In the genomic region with DNA sequence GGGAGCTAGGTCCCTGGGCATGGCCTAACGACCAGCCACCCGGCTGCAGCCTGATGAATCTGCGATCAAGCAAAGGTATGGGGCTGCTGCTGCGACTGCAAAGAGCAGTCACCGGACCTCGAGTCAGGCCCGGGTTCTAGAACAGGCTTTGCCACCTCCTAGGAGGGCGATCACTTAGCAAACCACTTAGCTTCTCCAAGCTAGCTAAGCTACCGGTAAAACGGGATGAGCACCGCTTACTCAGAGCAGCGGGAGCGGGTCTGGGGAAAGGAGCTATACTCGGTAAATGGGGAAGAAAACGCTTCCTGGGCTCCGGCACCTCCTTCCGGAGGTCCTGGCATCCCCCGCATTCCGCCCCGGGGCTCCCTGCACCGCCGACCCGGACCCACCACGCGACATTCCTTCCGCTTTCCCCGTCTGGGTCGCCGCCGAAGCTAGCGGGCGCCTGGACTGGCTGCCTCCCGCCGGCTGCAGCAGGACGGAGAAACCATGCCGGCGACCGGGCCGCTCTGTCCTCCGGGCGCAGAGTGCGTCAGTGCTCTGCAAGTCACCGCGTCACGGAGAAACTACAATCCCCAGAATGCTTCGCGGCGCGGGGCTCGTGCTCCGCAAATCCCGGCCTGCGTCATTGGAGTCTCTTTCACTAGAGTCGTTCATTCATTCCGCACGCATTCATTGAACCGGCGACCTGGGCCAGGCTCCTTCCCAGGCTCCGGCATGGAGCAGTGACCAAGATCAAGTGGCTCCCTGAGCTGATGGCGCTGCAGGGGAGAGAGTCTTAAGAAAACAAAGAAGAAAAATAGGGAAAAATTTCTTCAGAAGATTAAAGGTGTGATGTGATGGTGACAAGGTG, we compare ENCODE assay signal across 1 cellular context.
A peak's percentile ranks its signal among the peaks of the same experiment; 100 is the strongest.
TF ChIP-seq lines count a peak whose summit lies in the region.

A gene (minus strand): TSS at position 531 of the 853 bp plus-strand sequence. CDS start 3,779 bp downstream, outside the sequence.

TF ChIP-seq in WTC11, 78 proteins besides CTCF, POLR2A, EP300 and RAD21 (continued from another document):
- TF ChIP-seq, protein P1, sequence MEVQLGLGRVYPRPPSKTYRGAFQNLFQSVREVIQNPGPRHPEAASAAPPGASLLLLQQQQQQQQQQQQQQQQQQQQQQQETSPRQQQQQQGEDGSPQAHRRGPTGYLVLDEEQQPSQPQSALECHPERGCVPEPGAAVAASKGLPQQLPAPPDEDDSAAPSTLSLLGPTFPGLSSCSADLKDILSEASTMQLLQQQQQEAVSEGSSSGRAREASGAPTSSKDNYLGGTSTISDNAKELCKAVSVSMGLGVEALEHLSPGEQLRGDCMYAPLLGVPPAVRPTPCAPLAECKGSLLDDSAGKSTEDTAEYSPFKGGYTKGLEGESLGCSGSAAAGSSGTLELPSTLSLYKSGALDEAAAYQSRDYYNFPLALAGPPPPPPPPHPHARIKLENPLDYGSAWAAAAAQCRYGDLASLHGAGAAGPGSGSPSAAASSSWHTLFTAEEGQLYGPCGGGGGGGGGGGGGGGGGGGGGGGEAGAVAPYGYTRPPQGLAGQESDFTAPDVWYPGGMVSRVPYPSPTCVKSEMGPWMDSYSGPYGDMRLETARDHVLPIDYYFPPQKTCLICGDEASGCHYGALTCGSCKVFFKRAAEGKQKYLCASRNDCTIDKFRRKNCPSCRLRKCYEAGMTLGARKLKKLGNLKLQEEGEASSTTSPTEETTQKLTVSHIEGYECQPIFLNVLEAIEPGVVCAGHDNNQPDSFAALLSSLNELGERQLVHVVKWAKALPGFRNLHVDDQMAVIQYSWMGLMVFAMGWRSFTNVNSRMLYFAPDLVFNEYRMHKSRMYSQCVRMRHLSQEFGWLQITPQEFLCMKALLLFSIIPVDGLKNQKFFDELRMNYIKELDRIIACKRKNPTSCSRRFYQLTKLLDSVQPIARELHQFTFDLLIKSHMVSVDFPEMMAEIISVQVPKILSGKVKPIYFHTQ (CRISPR knock-in tag; IDR thresholded peaks at IDR 0.05), result no peak
- TF ChIP-seq IRF2 (CRISPR knock-in tag; IDR thresholded peaks at IDR 0.05; ENCODE audit: borderline replicate concordance, low read depth) (no peak), ZNF416 (CRISPR knock-in tag; IDR thresholded peaks at IDR 0.05) (no peak), MYBL2 (CRISPR knock-in tag; IDR thresholded peaks at IDR 0.05) (peak; percentile 80; the same call in 1 of the 2 replicates), NFYB (CRISPR knock-in tag; conservative IDR thresholded peaks at IDR 0.05; ENCODE audit: low read depth) (peak; percentile 51; the same call in 1 of the 2 replicates)
- TF ChIP-seq, protein P2, sequence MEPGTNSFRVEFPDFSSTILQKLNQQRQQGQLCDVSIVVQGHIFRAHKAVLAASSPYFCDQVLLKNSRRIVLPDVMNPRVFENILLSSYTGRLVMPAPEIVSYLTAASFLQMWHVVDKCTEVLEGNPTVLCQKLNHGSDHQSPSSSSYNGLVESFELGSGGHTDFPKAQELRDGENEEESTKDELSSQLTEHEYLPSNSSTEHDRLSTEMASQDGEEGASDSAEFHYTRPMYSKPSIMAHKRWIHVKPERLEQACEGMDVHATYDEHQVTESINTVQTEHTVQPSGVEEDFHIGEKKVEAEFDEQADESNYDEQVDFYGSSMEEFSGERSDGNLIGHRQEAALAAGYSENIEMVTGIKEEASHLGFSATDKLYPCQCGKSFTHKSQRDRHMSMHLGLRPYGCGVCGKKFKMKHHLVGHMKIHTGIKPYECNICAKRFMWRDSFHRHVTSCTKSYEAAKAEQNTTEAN (CRISPR knock-in tag; IDR thresholded peaks at IDR 0.05), result peak; percentile 67; the same call in 1 of the 2 replicates
- TF ChIP-seq, protein P3, sequence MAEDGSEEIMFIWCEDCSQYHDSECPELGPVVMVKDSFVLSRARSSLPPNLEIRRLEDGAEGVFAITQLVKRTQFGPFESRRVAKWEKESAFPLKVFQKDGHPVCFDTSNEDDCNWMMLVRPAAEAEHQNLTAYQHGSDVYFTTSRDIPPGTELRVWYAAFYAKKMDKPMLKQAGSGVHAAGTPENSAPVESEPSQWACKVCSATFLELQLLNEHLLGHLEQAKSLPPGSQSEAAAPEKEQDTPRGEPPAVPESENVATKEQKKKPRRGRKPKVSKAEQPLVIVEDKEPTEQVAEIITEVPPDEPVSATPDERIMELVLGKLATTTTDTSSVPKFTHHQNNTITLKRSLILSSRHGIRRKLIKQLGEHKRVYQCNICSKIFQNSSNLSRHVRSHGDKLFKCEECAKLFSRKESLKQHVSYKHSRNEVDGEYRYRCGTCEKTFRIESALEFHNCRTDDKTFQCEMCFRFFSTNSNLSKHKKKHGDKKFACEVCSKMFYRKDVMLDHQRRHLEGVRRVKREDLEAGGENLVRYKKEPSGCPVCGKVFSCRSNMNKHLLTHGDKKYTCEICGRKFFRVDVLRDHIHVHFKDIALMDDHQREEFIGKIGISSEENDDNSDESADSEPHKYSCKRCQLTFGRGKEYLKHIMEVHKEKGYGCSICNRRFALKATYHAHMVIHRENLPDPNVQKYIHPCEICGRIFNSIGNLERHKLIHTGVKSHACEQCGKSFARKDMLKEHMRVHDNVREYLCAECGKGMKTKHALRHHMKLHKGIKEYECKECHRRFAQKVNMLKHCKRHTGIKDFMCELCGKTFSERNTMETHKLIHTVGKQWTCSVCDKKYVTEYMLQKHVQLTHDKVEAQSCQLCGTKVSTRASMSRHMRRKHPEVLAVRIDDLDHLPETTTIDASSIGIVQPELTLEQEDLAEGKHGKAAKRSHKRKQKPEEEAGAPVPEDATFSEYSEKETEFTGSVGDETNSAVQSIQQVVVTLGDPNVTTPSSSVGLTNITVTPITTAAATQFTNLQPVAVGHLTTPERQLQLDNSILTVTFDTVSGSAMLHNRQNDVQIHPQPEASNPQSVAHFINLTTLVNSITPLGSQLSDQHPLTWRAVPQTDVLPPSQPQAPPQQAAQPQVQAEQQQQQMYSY (CRISPR knock-in tag; IDR thresholded peaks at IDR 0.05), result 0 out of 2 replicates have a peak, but pooled peaks have one; percentile 23
- TF ChIP-seq, protein P4, sequence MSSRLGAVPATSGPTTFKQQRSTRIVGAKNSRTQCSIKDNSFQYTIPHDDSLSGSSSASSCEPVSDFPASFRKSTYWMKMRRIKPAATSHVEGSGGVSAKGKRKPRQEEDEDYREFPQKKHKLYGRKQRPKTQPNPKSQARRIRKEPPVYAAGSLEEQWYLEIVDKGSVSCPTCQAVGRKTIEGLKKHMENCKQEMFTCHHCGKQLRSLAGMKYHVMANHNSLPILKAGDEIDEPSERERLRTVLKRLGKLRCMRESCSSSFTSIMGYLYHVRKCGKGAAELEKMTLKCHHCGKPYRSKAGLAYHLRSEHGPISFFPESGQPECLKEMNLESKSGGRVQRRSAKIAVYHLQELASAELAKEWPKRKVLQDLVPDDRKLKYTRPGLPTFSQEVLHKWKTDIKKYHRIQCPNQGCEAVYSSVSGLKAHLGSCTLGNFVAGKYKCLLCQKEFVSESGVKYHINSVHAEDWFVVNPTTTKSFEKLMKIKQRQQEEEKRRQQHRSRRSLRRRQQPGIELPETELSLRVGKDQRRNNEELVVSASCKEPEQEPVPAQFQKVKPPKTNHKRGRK (CRISPR knock-in tag; IDR thresholded peaks at IDR 0.05; ENCODE audit: borderline replicate concordance), result no peak
- TF ChIP-seq, protein P5, sequence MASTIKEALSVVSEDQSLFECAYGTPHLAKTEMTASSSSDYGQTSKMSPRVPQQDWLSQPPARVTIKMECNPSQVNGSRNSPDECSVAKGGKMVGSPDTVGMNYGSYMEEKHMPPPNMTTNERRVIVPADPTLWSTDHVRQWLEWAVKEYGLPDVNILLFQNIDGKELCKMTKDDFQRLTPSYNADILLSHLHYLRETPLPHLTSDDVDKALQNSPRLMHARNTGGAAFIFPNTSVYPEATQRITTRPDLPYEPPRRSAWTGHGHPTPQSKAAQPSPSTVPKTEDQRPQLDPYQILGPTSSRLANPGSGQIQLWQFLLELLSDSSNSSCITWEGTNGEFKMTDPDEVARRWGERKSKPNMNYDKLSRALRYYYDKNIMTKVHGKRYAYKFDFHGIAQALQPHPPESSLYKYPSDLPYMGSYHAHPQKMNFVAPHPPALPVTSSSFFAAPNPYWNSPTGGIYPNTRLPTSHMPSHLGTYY (CRISPR knock-in tag; IDR thresholded peaks at IDR 0.05), result no peak
- TF ChIP-seq, protein P6, sequence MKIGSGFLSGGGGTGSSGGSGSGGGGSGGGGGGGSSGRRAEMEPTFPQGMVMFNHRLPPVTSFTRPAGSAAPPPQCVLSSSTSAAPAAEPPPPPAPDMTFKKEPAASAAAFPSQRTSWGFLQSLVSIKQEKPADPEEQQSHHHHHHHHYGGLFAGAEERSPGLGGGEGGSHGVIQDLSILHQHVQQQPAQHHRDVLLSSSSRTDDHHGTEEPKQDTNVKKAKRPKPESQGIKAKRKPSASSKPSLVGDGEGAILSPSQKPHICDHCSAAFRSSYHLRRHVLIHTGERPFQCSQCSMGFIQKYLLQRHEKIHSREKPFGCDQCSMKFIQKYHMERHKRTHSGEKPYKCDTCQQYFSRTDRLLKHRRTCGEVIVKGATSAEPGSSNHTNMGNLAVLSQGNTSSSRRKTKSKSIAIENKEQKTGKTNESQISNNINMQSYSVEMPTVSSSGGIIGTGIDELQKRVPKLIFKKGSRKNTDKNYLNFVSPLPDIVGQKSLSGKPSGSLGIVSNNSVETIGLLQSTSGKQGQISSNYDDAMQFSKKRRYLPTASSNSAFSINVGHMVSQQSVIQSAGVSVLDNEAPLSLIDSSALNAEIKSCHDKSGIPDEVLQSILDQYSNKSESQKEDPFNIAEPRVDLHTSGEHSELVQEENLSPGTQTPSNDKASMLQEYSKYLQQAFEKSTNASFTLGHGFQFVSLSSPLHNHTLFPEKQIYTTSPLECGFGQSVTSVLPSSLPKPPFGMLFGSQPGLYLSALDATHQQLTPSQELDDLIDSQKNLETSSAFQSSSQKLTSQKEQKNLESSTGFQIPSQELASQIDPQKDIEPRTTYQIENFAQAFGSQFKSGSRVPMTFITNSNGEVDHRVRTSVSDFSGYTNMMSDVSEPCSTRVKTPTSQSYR (CRISPR knock-in tag; IDR thresholded peaks at IDR 0.05), result no peak
- TF ChIP-seq, protein P7, sequence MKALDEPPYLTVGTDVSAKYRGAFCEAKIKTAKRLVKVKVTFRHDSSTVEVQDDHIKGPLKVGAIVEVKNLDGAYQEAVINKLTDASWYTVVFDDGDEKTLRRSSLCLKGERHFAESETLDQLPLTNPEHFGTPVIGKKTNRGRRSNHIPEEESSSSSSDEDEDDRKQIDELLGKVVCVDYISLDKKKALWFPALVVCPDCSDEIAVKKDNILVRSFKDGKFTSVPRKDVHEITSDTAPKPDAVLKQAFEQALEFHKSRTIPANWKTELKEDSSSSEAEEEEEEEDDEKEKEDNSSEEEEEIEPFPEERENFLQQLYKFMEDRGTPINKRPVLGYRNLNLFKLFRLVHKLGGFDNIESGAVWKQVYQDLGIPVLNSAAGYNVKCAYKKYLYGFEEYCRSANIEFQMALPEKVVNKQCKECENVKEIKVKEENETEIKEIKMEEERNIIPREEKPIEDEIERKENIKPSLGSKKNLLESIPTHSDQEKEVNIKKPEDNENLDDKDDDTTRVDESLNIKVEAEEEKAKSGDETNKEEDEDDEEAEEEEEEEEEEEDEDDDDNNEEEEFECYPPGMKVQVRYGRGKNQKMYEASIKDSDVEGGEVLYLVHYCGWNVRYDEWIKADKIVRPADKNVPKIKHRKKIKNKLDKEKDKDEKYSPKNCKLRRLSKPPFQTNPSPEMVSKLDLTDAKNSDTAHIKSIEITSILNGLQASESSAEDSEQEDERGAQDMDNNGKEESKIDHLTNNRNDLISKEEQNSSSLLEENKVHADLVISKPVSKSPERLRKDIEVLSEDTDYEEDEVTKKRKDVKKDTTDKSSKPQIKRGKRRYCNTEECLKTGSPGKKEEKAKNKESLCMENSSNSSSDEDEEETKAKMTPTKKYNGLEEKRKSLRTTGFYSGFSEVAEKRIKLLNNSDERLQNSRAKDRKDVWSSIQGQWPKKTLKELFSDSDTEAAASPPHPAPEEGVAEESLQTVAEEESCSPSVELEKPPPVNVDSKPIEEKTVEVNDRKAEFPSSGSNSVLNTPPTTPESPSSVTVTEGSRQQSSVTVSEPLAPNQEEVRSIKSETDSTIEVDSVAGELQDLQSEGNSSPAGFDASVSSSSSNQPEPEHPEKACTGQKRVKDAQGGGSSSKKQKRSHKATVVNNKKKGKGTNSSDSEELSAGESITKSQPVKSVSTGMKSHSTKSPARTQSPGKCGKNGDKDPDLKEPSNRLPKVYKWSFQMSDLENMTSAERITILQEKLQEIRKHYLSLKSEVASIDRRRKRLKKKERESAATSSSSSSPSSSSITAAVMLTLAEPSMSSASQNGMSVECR (CRISPR knock-in tag; IDR thresholded peaks at IDR 0.05; ENCODE audit: borderline replicate concordance), result no peak; the same call in 1 of the 2 replicates
- TF ChIP-seq, protein P8, sequence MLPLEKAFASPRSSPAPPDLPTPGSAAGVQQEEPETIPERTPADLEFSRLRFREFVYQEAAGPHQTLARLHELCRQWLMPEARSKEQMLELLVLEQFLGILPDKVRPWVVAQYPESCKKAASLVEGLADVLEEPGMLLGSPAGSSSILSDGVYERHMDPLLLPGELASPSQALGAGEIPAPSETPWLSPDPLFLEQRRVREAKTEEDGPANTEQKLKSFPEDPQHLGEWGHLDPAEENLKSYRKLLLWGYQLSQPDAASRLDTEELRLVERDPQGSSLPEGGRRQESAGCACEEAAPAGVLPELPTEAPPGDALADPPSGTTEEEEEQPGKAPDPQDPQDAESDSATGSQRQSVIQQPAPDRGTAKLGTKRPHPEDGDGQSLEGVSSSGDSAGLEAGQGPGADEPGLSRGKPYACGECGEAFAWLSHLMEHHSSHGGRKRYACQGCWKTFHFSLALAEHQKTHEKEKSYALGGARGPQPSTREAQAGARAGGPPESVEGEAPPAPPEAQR (CRISPR knock-in tag; IDR thresholded peaks at IDR 0.05), result no peak
